1 cellular context compared by ENCODE assay signal in the genomic region with DNA sequence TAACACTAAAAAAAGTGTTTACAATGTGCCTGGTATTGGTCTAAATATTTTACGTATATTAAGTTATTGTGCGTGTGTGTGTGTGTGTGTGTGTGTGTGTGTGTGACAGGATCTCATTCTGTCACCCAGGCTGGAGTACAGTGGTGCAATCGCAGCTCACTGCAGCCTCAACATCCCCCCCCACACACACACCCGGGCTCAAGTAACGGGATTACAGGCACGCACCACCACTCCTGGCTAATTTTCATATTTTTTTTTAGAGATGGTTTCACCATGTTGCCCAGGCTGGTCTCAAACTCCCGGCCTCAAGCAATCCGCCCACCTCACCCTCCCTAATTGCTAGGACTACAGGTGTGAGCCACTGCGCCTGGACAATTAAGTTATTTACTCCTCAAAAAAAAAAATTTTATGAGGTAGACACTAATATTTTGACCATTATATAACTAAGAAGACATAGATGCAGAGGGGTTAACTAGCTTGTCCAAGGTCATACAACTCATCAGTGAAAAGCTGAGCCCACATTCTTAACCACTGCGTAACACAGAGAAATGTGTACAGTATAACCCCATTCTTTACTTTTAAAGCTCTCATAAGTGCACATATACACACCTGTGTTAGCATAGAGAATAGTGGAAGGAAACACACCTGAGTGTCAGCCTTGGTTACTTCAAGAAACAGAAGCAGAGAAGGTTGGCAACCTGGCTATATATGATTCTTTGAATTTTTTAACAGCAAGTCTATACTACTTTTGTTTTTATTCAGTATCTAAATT.
TF ChIP-seq lines count a peak whose summit lies in the region.

No MANE protein-coding gene starts in this region.

TF ChIP-seq in K562, 482 proteins besides CTCF, POLR2A, EP300 and RAD21 (continued from another document):
- TF ChIP-seq, protein P1, sequence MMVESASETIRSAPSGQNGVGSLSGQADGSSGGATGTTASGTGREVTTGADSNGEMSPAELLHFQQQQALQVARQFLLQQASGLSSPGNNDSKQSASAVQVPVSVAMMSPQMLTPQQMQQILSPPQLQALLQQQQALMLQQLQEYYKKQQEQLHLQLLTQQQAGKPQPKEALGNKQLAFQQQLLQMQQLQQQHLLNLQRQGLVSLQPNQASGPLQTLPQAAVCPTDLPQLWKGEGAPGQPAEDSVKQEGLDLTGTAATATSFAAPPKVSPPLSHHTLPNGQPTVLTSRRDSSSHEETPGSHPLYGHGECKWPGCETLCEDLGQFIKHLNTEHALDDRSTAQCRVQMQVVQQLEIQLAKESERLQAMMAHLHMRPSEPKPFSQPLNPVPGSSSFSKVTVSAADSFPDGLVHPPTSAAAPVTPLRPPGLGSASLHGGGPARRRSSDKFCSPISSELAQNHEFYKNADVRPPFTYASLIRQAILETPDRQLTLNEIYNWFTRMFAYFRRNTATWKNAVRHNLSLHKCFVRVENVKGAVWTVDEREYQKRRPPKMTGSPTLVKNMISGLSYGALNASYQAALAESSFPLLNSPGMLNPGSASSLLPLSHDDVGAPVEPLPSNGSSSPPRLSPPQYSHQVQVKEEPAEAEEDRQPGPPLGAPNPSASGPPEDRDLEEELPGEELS (CRISPR knock-in tag; IDR thresholded peaks at IDR 0.05; ENCODE audit: borderline replicate concordance) = no peak
